Comparison of ENCODE assay signal across 2 cellular contexts in genomic region chr2:217249490-217250451, GRCh38.
TF ChIP-seq lines count a peak whose summit lies in the region.

No MANE protein-coding gene starts in this region.

TF ChIP-seq in liver, 16 proteins besides CTCF, POLR2A, EP300 and RAD21 (continued from another document):
- TF ChIP-seq REST (IDR thresholded peaks at IDR 0.05) (no peak), FOXA2 (IDR thresholded peaks at IDR 0.05) (no peak), SP1 (IDR thresholded peaks at IDR 0.05) (peak; percentile 49)
TF ChIP-seq in liver: peak in this region for 2.

TF ChIP-seq in HepG2, 621 proteins besides CTCF, POLR2A, EP300 and RAD21 (continued from another document):
- no peak for TF ChIP-seq RBM22 (optimal IDR thresholded peaks at IDR 0.05; ENCODE audit: low read length)
- no peak for TF ChIP-seq NFKB2 (CRISPR knock-in tag; IDR thresholded peaks at IDR 0.05; ENCODE audit: borderline replicate concordance)
- TF ChIP-seq ZNF235 (CRISPR knock-in tag; IDR thresholded peaks at IDR 0.05; ENCODE audit: borderline replicate concordance), result no peak
- no peak for TF ChIP-seq PRDM10 (CRISPR knock-in tag; IDR thresholded peaks at IDR 0.05; ENCODE audit: low read depth)
- TF ChIP-seq MATR3 (CRISPR knock-in tag; IDR thresholded peaks at IDR 0.05), result no peak
- TF ChIP-seq DNMT3B (CRISPR knock-in tag; conservative IDR thresholded peaks at IDR 0.05), result no peak
- no peak for TF ChIP-seq ZSCAN21 (CRISPR knock-in tag; IDR thresholded peaks at IDR 0.05; ENCODE audit: borderline replicate concordance)
- no peak for TF ChIP-seq MBD4 (IDR thresholded peaks at IDR 0.05; ENCODE audit: borderline replicate concordance, low read length)
- no peak for TF ChIP-seq ZNF629 (CRISPR knock-in tag; conservative IDR thresholded peaks at IDR 0.05)
- TF ChIP-seq ZNF652 (CRISPR knock-in tag; IDR thresholded peaks at IDR 0.05; ENCODE audit: borderline replicate concordance, low read depth), result no peak
- no peak for TF ChIP-seq ATM (IDR thresholded peaks at IDR 0.05; ENCODE audit: borderline replicate concordance)
TF ChIP-seq in HepG2: peak in this region for 0.
